Comparison of ENCODE assay signal across 12 cellular contexts in the genomic region with DNA sequence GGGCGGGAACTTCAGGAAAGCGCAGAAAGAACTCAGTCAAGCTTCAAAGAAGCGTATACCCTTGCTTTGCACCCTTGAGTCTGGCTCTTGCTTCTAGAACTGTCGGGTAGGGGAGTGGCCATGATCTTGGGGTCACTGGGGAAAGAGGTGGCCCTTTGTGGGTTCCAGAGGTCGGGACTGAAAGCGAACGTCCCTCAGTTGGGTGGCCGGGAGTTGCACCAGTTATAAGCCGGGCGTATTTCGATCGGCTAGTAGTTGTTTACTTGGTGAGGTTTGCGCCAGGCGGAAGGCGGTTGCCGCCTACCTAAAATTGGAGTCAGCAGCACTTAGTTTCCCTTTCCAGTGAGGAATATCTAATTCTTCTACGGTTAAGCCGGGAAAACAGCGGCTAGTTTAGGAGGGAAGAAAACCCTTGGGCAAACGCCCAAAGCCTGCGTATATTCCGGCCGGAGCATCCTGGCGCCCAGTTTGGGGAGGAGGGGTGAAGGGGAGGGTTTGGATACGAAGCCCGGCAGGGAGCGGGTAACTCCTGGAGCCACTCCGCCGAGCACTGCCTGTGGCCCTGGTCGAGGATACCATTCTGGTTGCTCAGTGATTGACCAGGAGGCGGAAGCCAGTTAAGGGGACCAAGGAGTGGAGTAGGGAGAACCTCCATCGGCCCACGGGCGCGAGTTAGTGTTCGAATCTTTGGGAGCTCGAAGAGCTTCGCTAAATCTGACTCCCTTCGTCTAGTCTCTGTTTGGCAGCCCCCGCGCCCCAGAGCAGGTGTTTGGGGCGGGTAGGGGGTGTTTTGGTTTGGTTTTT. TPM values are rescaled to one million over a fixed set of nuclear protein-coding genes. Genes with fewer than 3 reads are reported as not detected.
DNase-seq lines count a peak whose midpoint lies in the region; ATAC-seq, FAIRE-seq and TF ChIP-seq lines count a peak whose summit lies in the region.
"Had no signal": no experiment of that assay in that cellular context is flagged by ENCODE, and none has a peak within 500 bp of the region (broad histone marks: within the 10 kb centered on the region; RNA-seq: fewer than 3 reads in every experiment).

No MANE protein-coding gene starts in this region.

- H3K4ac ChIP-seq in H9 (ENCODE audit: low read depth, low read length): no peak overlapping the region

- H3K23ac ChIP-seq in H9 (ENCODE audit: insufficient read length, low read depth, low read length): no peak overlapping the region

- peaks cover 5% of the 10 kb centered on the region; the same call in 1 of the 2 replicates for H3K4me1 ChIP-seq in H9 (ENCODE audit: insufficient read depth, low read length)
- peaks cover 3 to 5% of the 10 kb centered on the region in 2 donors for H3K4me1 ChIP-seq in ascending aorta
- 0 out of 2 replicates have a peak, but pooled peaks cover 7% of the 10 kb centered on the region for H3K4me1 ChIP-seq in HepG2 (ENCODE audit: insufficient read depth, low read length)

- no peaks in the 10 kb centered on the region for H3K36me3 Mint-ChIP-seq in H9 (ENCODE audit: insufficient read depth in 1 of 3, low read depth in 3 of 3)

- H3K36me3 ChIP-seq in ascending aorta (no peaks in the 10 kb centered on the region), HepG2 (replicated peaks in 1 of 2; ENCODE audit: control insufficient read depth in 1 of 2, insufficient read depth in 2 of 2, low read length in 2 of 2) (no peaks in the 10 kb centered on the region)

- H3K27ac Mint-ChIP-seq in H9: no peak overlapping the region

- no peak overlapping the region for H3K14ac ChIP-seq in H9 (ENCODE audit: insufficient read depth, low read length)

- H3K27me3 Mint-ChIP-seq in H9 (ENCODE audit: low read depth): peaks cover 98% of the 10 kb centered on the region

- FAIRE-seq in HepG2 (lab: Jason Lieb, UNC): no peak

- CTCF ChIA-PET in HepG2 (lab: Yijun Ruan, JAX; ENCODE audit: low intra/inter-chr PET ratio, low total read pairs): no interaction called here

- TF ChIP-seq CTCF in 22Rv1 (IDR thresholded peaks at IDR 0.05): no peak
- TF ChIP-seq CTCF in H9 (conservative IDR thresholded peaks at IDR 0.05): no peak
- TF ChIP-seq CTCF in ascending aorta (IDR thresholded peaks at IDR 0.05): no peak
- TF ChIP-seq CTCF in HepG2 (CRISPR knock-in tag; IDR thresholded peaks at IDR 0.05): no peak

- peak overlapping the region; percentile 45 to 81 for H3K4me3 Mint-ChIP-seq in H9

- H4K91ac ChIP-seq in H9 (ENCODE audit: insufficient read length, low read depth, low read length): no peak overlapping the region

- intact Hi-C loops in ascending aorta (cut with DNase I) (no loop called here), HepG2 (cut with micrococcal nuclease; ENCODE audit: unreplicated experiment) (no loop called here)

- no peak overlapping the region for H2AK5ac ChIP-seq in H9 (ENCODE audit: insufficient read length, low read length)

- peaks cover 91% of the 10 kb centered on the region for H3K27me3 ChIP-seq in H9 (ENCODE audit: insufficient read depth, low read length)
- H3K27me3 ChIP-seq in ascending aorta: peaks cover 27% of the 10 kb centered on the region
- H3K27me3 ChIP-seq in HepG2 (ENCODE audit: control insufficient read depth in 1 of 2, insufficient read depth in 2 of 2, low read length in 2 of 2): peaks cover 11 to 83% of the 10 kb centered on the region in 2 experiments

- no peak for TF ChIP-seq POLR2A in HepG2 (IDR thresholded peaks at IDR 0.05; ENCODE audit: insufficient read depth in 1 of 2, low read depth in 2 of 2, low read length in 2 of 2)

- H3K4me3 ChIP-seq in ascending aorta: peak overlapping the region; percentile 21 to 34
- peak overlapping the region in 1 of 3 experiments; percentile 68; a peak in 1 of 6 replicates for H3K4me3 ChIP-seq in HepG2 (replicated peaks in 1 of 3; ENCODE audit: insufficient read depth in 1 of 3, low read depth in 2 of 3, low read length in 3 of 3)

- peaks cover 38 to 47% of the 10 kb centered on the region in 2 experiments for H3K4me1 Mint-ChIP-seq in H9

- H3T11ph ChIP-seq in H9 (ENCODE audit: low read length): no peak overlapping the region

- TF ChIP-seq EP300 in HepG2 (IDR thresholded peaks at IDR 0.05; ENCODE audit: low read depth in 2 of 2, low read length in 2 of 2): no peak
- no peak for TF ChIP-seq EP300 in HepG2 (CRISPR knock-in tag; IDR thresholded peaks at IDR 0.05; ENCODE audit: borderline replicate concordance)

- H2BK12ac ChIP-seq in H9 (ENCODE audit: insufficient read length, low read depth, low read length): no peak overlapping the region

- H3K56ac ChIP-seq in H9 (ENCODE audit: insufficient read length, low read depth, low read length): no peak overlapping the region

- in situ Hi-C loops in HepG2 (cut with HindIII; ENCODE audit: extremely low pct_ligation_motif_present, low pct_unique_long_range_greater_than_20kb): no loop called here

- no peak for DNase-seq in H9
- no peak for DNase-seq in ascending aorta (ENCODE audit: low spot score in 2 of 2)
- no peak for DNase-seq in HepG2 (ENCODE audit: low spot score)
- no peak for DNase-seq in effector CD4-positive, alpha-beta T cell
- DNase-seq in dedifferentiated amniotic fluid mesenchymal stem cell (ENCODE audit: extremely low spot score): no peak
- no peak for DNase-seq in RKO (ENCODE audit: low spot score)
- DNase-seq: DMS79 treated with DMSO at 0.1 percent for 48 hours had no signal

- no TSS peak for BruUV-seq in HepG2 (replicated peaks; lab: Mats Ljungman, UMichigan)

- H3K79me2 ChIP-seq in H9 (ENCODE audit: insufficient read depth, low read length) (no peaks in the 10 kb centered on the region), HepG2 (ENCODE audit: insufficient read depth, low read length) (no peaks in the 10 kb centered on the region)

- TF ChIP-seq RAD21 in HepG2 (CRISPR knock-in tag; IDR thresholded peaks at IDR 0.05): no peak

- H2BK20ac ChIP-seq in H9 (ENCODE audit: low read depth, low read length, poor library complexity, severe bottlenecking): no peak overlapping the region

- peak overlapping the region; percentile 32 for H3K27ac ChIP-seq in 22Rv1
- no peak overlapping the region for H3K27ac ChIP-seq in H9 (ENCODE audit: insufficient read length, low read depth, low read length)
- H3K27ac ChIP-seq in ascending aorta: no peak overlapping the region
- H3K27ac ChIP-seq in HepG2 (ENCODE audit: extremely low read length, insufficient read depth, low read length): no peak overlapping the region

- no CpG with 5 or more reads among the region's 42 CpGs for WGBS in H9 (ENCODE audit: extremely low coverage, insufficient read length, low lambda C conversion rate)
- 50% methylated on average over 38 of the region's 42 CpGs for WGBS in HepG2 (ENCODE audit: low lambda C conversion rate)

- H3K79me1 ChIP-seq in H9 (ENCODE audit: insufficient read depth, low read depth, low read length, poor library complexity, severe bottlenecking): no peaks in the 10 kb centered on the region

- peaks cover 4 to 15% of the 10 kb centered on the region in 2 experiments; a peak in 3 of 5 replicates for H3K9me3 Mint-ChIP-seq in H9

- H3K23me2 ChIP-seq in H9 (ENCODE audit: insufficient read length, low read depth, low read length, poor library complexity, severe bottlenecking): peaks cover 9% of the 10 kb centered on the region

- no peak overlapping the region for H3K18ac ChIP-seq in H9 (ENCODE audit: insufficient read length, low read depth, low read length)

- H2BK15ac ChIP-seq in H9 (ENCODE audit: low read depth, low read length): no peak overlapping the region

- H3K9ac ChIP-seq in H9 (ENCODE audit: extremely low read depth, insufficient read length, low read length) (no peak overlapping the region), HepG2 (ENCODE audit: insufficient read depth, low read depth, low read length) (no peak overlapping the region)

- no peak overlapping the region for H2BK120ac ChIP-seq in H9 (ENCODE audit: low read depth, low read length, poor library complexity, severe bottlenecking)

- H4K5ac ChIP-seq in H9 (ENCODE audit: insufficient read length, low read depth, low read length): no peak overlapping the region

- H3K4me2 ChIP-seq in H9 (ENCODE audit: insufficient read depth, insufficient read length, low read length) (peak overlapping the region; percentile 48), HepG2 (ENCODE audit: low read depth, low read length) (0 out of 2 replicates have a peak overlapping the region, but pooled peaks have one; percentile 42)

- ATAC-seq in HepG2 (no peak), HG02870 (IDR thresholded peaks at IDR 0.05; ENCODE audit: unreplicated experiment) (no peak)

- no peak overlapping the region for H4K8ac ChIP-seq in H9 (replicated peaks; ENCODE audit: insufficient read length, low read depth, low read length)

- no peaks in the 10 kb centered on the region for H3K9me3 ChIP-seq in H9 (ENCODE audit: control insufficient read depth, low read depth, low read length)
- H3K9me3 ChIP-seq in ascending aorta: no peaks in the 10 kb centered on the region
- no peaks in the 10 kb centered on the region for H3K9me3 ChIP-seq in HepG2 (ENCODE audit: low read length)

- POLR2A ChIA-PET in HepG2 (lab: Yijun Ruan, JAX): no interaction called here

- H2BK5ac ChIP-seq in H9 (ENCODE audit: insufficient read length, low read length): no peak overlapping the region

- no peak overlapping the region for H2AFZ ChIP-seq in H9 (ENCODE audit: low read length)
- no peak overlapping the region for H2AFZ ChIP-seq in HepG2 (ENCODE audit: low read length)

- H4K20me1 ChIP-seq in H9 (ENCODE audit: control insufficient read depth, insufficient read depth, insufficient read length) (no peaks in the 10 kb centered on the region), HepG2 (ENCODE audit: insufficient read depth, low read length) (no peaks in the 10 kb centered on the region)

RNA-seq across cellular contexts. Expression of gene WT1, which starts 0.8 kb away (rescaled TPM):
- total RNA-seq in H9 (2021) (0.15 and 0.20 TPM in 2 replicates), ascending aorta (not detected), HepG2 (2016; rRNA removed; fragmentation: Illumina TruSeq; extraction: Trizol) (0.31 and 0.38 TPM in 2 replicates)
- total RNA-seq in HepG2 (2016; cell fraction: cytosol; rRNA removed; fragmentation: Illumina TruSeq; extraction: Trizol; ENCODE audit: low read depth): 0.09 TPM in 1 of 2 replicates, not detected in the other
- 0.19 and 0.24 TPM in 2 replicates for total RNA-seq in HepG2 (2016; cell fraction: insoluble cytoplasmic fraction; rRNA removed; fragmentation: Illumina TruSeq; extraction: Trizol)
- 0.34 and 0.49 TPM in 2 replicates for total RNA-seq in HepG2 (2016; cell fraction: membrane; rRNA removed; fragmentation: Illumina TruSeq; extraction: Trizol)
- 0.25 TPM in 1 of 2 replicates, not detected in the other for total RNA-seq in HepG2 (2016; cell fraction: nucleus; rRNA removed; fragmentation: Illumina TruSeq; extraction: Trizol)
- 0.15 TPM in 1 of 2 replicates, not detected in the other for polyA plus RNA-seq in HepG2 (2011; rRNA removed)
- polyA plus RNA-seq in HepG2 (2011; cell fraction: cytosol; rRNA removed): 0.04 and 0.05 TPM in 2 replicates
- polyA plus RNA-seq in HepG2 (2011; cell fraction: nucleus; rRNA removed): 0.09 TPM in 1 of 2 replicates, not detected in the other
- polyA plus RNA-seq in HepG2 (2012): 0.21 TPM in 1 of 2 replicates, not detected in the other
- polyA plus RNA-seq in HepG2 (2016; cell fraction: cytosol; fragmentation: Illumina TruSeq; extraction: Trizol; ENCODE audit: low read depth): 0.06 and 0.08 TPM in 2 replicates
- 0.33 and 0.79 TPM in 2 replicates for polyA plus RNA-seq in HepG2 (2016; cell fraction: insoluble cytoplasmic fraction; fragmentation: Illumina TruSeq; extraction: Trizol; ENCODE audit: low read depth)
- 0.15 and 0.21 TPM in 2 replicates for polyA plus RNA-seq in HepG2 (2016; cell fraction: membrane; fragmentation: Illumina TruSeq; extraction: Trizol; ENCODE audit: low read depth)
- polyA plus RNA-seq in HepG2 (2016; cell fraction: nucleus; fragmentation: Illumina TruSeq; extraction: Trizol; ENCODE audit: insufficient read depth, low read depth): 0.42 and 0.65 TPM in 2 replicates
- polyA minus RNA-seq in HepG2 (2011; rRNA and poly(A)+ RNA removed; ENCODE audit: low replicate concordance): 0.16 TPM in 1 of 2 replicates, not detected in the other
- not detected in 2 replicates for polyA minus RNA-seq in HepG2 (2011; cell fraction: cytosol; rRNA and poly(A)+ RNA removed)
- polyA minus RNA-seq in HepG2 (2011; cell fraction: nucleus; rRNA and poly(A)+ RNA removed): not detected in 2 replicates
- total RNA-seq: activated CD8-positive, alpha-beta memory T cell treated with anti-CD3 and anti-CD28 coated beads for 36 hours; temporal lobe had no signal
- polyA plus RNA-seq: esophagus had no signal
